ENCODE assay signal across 19 cellular contexts in the genomic region with DNA sequence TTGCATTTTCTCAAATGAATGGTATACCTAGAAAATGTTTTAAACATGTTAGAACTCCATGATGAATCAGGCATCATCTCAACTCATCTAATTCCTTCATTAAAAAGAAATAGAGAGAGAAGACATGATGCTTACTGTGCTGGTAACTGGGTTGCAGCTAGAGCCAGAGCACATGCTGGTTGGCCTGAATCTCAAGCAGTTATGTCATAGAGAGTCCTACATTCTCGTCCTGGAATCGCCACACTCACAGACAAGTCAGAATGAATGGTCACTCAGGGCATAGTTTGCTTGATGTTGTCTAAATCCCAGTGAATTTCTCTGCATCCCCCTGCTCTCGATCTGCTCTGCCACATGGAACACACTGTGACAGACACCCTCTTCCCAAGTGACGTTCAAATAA. TPM values are rescaled to one million over a fixed set of nuclear protein-coding genes. Genes with fewer than 3 reads are reported as not detected.
"Had no signal": no experiment of that assay in that cellular context is flagged by ENCODE, and none has a peak within 500 bp of the region (broad histone marks: within the 10 kb centered on the region; RNA-seq: fewer than 3 reads in every experiment).

No MANE protein-coding gene starts in this region.

RNA-seq across cellular contexts. Expression of a gene that starts 0.7 kb away (rescaled TPM):
- total RNA-seq: activated naive CD4-positive, alpha-beta T cell treated with anti-CD3 and anti-CD28 coated beads for 36 hours; activated naive CD4-positive, alpha-beta T cell treated with anti-CD3 and anti-CD28 coated beads, Interleukin-2, amount 50 U/mL, for 72 hours; activated naive CD8-positive, alpha-beta T cell treated with anti-CD3 and anti-CD28 coated beads for 36 hours; activated naive CD8-positive, alpha-beta T cell treated with anti-CD3 and anti-CD28 coated beads, Interleukin-2, amount 10 ng/mL, durations not matched to agents 7 days and 5 days; activated T-cell treated with anti-CD3 and anti-CD28 coated beads, Interleukin-2, amount 50 U/mL, for 4 hours; activated T-cell treated with anti-CD3 and anti-CD28 coated beads, Interleukin-2, amount 50 U/mL, for 72 hours; activated T-helper 1 cell treated with anti-CD3 and anti-CD28 coated beads, Interleukin-12 subunit alpha, Interleukin-12 subunit beta, Interleukin-2, Interleukin-4 antibody, amounts not matched to agents 30 ng/mL and 10 ng/mL and 1 ng/mL, durations not matched to agents 14 hours and 24 hours and 36 hours; activated T-helper 17 cell treated with anti-CD3 and anti-CD28 coated beads, Interleukin-2, amount 50 U/mL, for 72 hours; activated T-helper 2 cell treated with anti-CD3 and anti-CD28 coated beads, Interferon-gamma antibody, Interleukin-2, Interleukin-4, amounts not matched to agents 10 μg/mL and 5 μg/mL and 100 μg/mL, durations not matched to agents 14 hours and 24 hours and 36 hours; adrenal gland; aorta; ascending aorta; astrocyte; body of pancreas; breast epithelium; bronchial epithelial cell; cardiac muscle cell; cardiac septum; chondrocyte had no signal

RNA-seq across cellular contexts. Expression of a gene that starts 4.9 kb away (rescaled TPM):
- total RNA-seq: activated naive CD4-positive, alpha-beta T cell treated with anti-CD3 and anti-CD28 coated beads for 36 hours; activated naive CD4-positive, alpha-beta T cell treated with anti-CD3 and anti-CD28 coated beads, Interleukin-2, amount 50 U/mL, for 72 hours; activated naive CD8-positive, alpha-beta T cell treated with anti-CD3 and anti-CD28 coated beads for 36 hours; activated naive CD8-positive, alpha-beta T cell treated with anti-CD3 and anti-CD28 coated beads, Interleukin-2, amount 10 ng/mL, durations not matched to agents 7 days and 5 days; activated T-cell treated with anti-CD3 and anti-CD28 coated beads, Interleukin-2, amount 50 U/mL, for 4 hours; activated T-cell treated with anti-CD3 and anti-CD28 coated beads, Interleukin-2, amount 50 U/mL, for 72 hours; activated T-helper 1 cell treated with anti-CD3 and anti-CD28 coated beads, Interleukin-12 subunit alpha, Interleukin-12 subunit beta, Interleukin-2, Interleukin-4 antibody, amounts not matched to agents 30 ng/mL and 10 ng/mL and 1 ng/mL, durations not matched to agents 14 hours and 24 hours and 36 hours; activated T-helper 17 cell treated with anti-CD3 and anti-CD28 coated beads, Interleukin-2, amount 50 U/mL, for 72 hours; activated T-helper 2 cell treated with anti-CD3 and anti-CD28 coated beads, Interferon-gamma antibody, Interleukin-2, Interleukin-4, amounts not matched to agents 10 μg/mL and 5 μg/mL and 100 μg/mL, durations not matched to agents 14 hours and 24 hours and 36 hours; adrenal gland; aorta; ascending aorta; astrocyte; body of pancreas; breast epithelium; bronchial epithelial cell; cardiac muscle cell; cardiac septum; chondrocyte had no signal

RNA-seq across cellular contexts. Expression of a gene that starts 10.7 kb away (rescaled TPM):
- total RNA-seq: activated naive CD4-positive, alpha-beta T cell treated with anti-CD3 and anti-CD28 coated beads for 36 hours; activated naive CD4-positive, alpha-beta T cell treated with anti-CD3 and anti-CD28 coated beads, Interleukin-2, amount 50 U/mL, for 72 hours; activated naive CD8-positive, alpha-beta T cell treated with anti-CD3 and anti-CD28 coated beads for 36 hours; activated naive CD8-positive, alpha-beta T cell treated with anti-CD3 and anti-CD28 coated beads, Interleukin-2, amount 10 ng/mL, durations not matched to agents 7 days and 5 days; activated T-cell treated with anti-CD3 and anti-CD28 coated beads, Interleukin-2, amount 50 U/mL, for 4 hours; activated T-cell treated with anti-CD3 and anti-CD28 coated beads, Interleukin-2, amount 50 U/mL, for 72 hours; activated T-helper 1 cell treated with anti-CD3 and anti-CD28 coated beads, Interleukin-12 subunit alpha, Interleukin-12 subunit beta, Interleukin-2, Interleukin-4 antibody, amounts not matched to agents 30 ng/mL and 10 ng/mL and 1 ng/mL, durations not matched to agents 14 hours and 24 hours and 36 hours; activated T-helper 17 cell treated with anti-CD3 and anti-CD28 coated beads, Interleukin-2, amount 50 U/mL, for 72 hours; activated T-helper 2 cell treated with anti-CD3 and anti-CD28 coated beads, Interferon-gamma antibody, Interleukin-2, Interleukin-4, amounts not matched to agents 10 μg/mL and 5 μg/mL and 100 μg/mL, durations not matched to agents 14 hours and 24 hours and 36 hours; adrenal gland; aorta; ascending aorta; astrocyte; body of pancreas; breast epithelium; bronchial epithelial cell; cardiac muscle cell; cardiac septum; chondrocyte had no signal

RNA-seq across cellular contexts. Expression of a gene that starts 12.4 kb away (rescaled TPM):
- total RNA-seq: activated naive CD4-positive, alpha-beta T cell treated with anti-CD3 and anti-CD28 coated beads for 36 hours; activated naive CD4-positive, alpha-beta T cell treated with anti-CD3 and anti-CD28 coated beads, Interleukin-2, amount 50 U/mL, for 72 hours; activated naive CD8-positive, alpha-beta T cell treated with anti-CD3 and anti-CD28 coated beads for 36 hours; activated naive CD8-positive, alpha-beta T cell treated with anti-CD3 and anti-CD28 coated beads, Interleukin-2, amount 10 ng/mL, durations not matched to agents 7 days and 5 days; activated T-cell treated with anti-CD3 and anti-CD28 coated beads, Interleukin-2, amount 50 U/mL, for 4 hours; activated T-cell treated with anti-CD3 and anti-CD28 coated beads, Interleukin-2, amount 50 U/mL, for 72 hours; activated T-helper 1 cell treated with anti-CD3 and anti-CD28 coated beads, Interleukin-12 subunit alpha, Interleukin-12 subunit beta, Interleukin-2, Interleukin-4 antibody, amounts not matched to agents 30 ng/mL and 10 ng/mL and 1 ng/mL, durations not matched to agents 14 hours and 24 hours and 36 hours; activated T-helper 17 cell treated with anti-CD3 and anti-CD28 coated beads, Interleukin-2, amount 50 U/mL, for 72 hours; activated T-helper 2 cell treated with anti-CD3 and anti-CD28 coated beads, Interferon-gamma antibody, Interleukin-2, Interleukin-4, amounts not matched to agents 10 μg/mL and 5 μg/mL and 100 μg/mL, durations not matched to agents 14 hours and 24 hours and 36 hours; adrenal gland; aorta; ascending aorta; astrocyte; body of pancreas; breast epithelium; bronchial epithelial cell; cardiac muscle cell; cardiac septum; chondrocyte had no signal

RNA-seq across cellular contexts. Expression of a gene that starts 18.1 kb away (rescaled TPM):
- total RNA-seq: activated naive CD4-positive, alpha-beta T cell treated with anti-CD3 and anti-CD28 coated beads for 36 hours; activated naive CD4-positive, alpha-beta T cell treated with anti-CD3 and anti-CD28 coated beads, Interleukin-2, amount 50 U/mL, for 72 hours; activated naive CD8-positive, alpha-beta T cell treated with anti-CD3 and anti-CD28 coated beads for 36 hours; activated naive CD8-positive, alpha-beta T cell treated with anti-CD3 and anti-CD28 coated beads, Interleukin-2, amount 10 ng/mL, durations not matched to agents 7 days and 5 days; activated T-cell treated with anti-CD3 and anti-CD28 coated beads, Interleukin-2, amount 50 U/mL, for 4 hours; activated T-cell treated with anti-CD3 and anti-CD28 coated beads, Interleukin-2, amount 50 U/mL, for 72 hours; activated T-helper 1 cell treated with anti-CD3 and anti-CD28 coated beads, Interleukin-12 subunit alpha, Interleukin-12 subunit beta, Interleukin-2, Interleukin-4 antibody, amounts not matched to agents 30 ng/mL and 10 ng/mL and 1 ng/mL, durations not matched to agents 14 hours and 24 hours and 36 hours; activated T-helper 17 cell treated with anti-CD3 and anti-CD28 coated beads, Interleukin-2, amount 50 U/mL, for 72 hours; activated T-helper 2 cell treated with anti-CD3 and anti-CD28 coated beads, Interferon-gamma antibody, Interleukin-2, Interleukin-4, amounts not matched to agents 10 μg/mL and 5 μg/mL and 100 μg/mL, durations not matched to agents 14 hours and 24 hours and 36 hours; adrenal gland; aorta; ascending aorta; astrocyte; body of pancreas; breast epithelium; bronchial epithelial cell; cardiac muscle cell; cardiac septum; chondrocyte had no signal
